ENCODE assay signal across 9 cellular contexts in genomic region chr3:152508705-152509104, GRCh38.
DNase-seq lines count a peak whose midpoint lies in the region; ATAC-seq and TF ChIP-seq lines count a peak whose summit lies in the region.
"Had no signal": no experiment of that assay in that cellular context is flagged by ENCODE, and none has a peak within 500 bp of the region (broad histone marks: within the 10 kb centered on the region; RNA-seq: fewer than 3 reads in every experiment).

No MANE protein-coding gene starts in this region.

- no peak overlapping the region for H3K4me3 ChIP-seq in retinal pigment epithelial cell (ENCODE audit: low read length)

- DNase-seq in NAMALWA (ENCODE audit: low spot score) = peak; percentile 58
- peak; percentile 35 to 52 for DNase-seq in erythroblast (lab: John Stamatoyannopoulos, UW)
- DNase-seq in retinal pigment epithelial cell (ENCODE audit: low read depth) = no peak
- no peak for DNase-seq in middle frontal gyrus (ENCODE audit: extremely low spot score, low spot score)
- DNase-seq in activated gamma-delta T cell (lab: John Stamatoyannopoulos, UW) = no peak
- DNase-seq: activated CD8-positive, alpha-beta memory T cell treated with anti-CD3 and anti-CD28 coated beads for 24 hours; IMR-90 had no signal

- no peak for TF ChIP-seq POLR2A in erythroblast (IDR thresholded peaks at IDR 0.05; ENCODE audit: low read length)

- ATAC-seq in HG02588 (IDR thresholded peaks at IDR 0.05; ENCODE audit: unreplicated experiment) = no peak

- TF ChIP-seq CTCF in GM12872 (IDR thresholded peaks at IDR 0.05; ENCODE audit: insufficient read depth, low read depth, low read length) = peak; percentile 43; the same call in 2 of the 3 replicates
- TF ChIP-seq CTCF in retinal pigment epithelial cell (conservative IDR thresholded peaks at IDR 0.05; ENCODE audit: low read depth, low read length) = peak; percentile 38

Comparison
In these comparisons a context has a peak if more than half of its experiments do, and no peak if none do; other contexts are left out.
1. DNase-seq: peak in NAMALWA (single experiment) and erythroblast (2 of 2); none in retinal pigment epithelial cell (single experiment), middle frontal gyrus (single experiment) and activated gamma-delta T cell (single experiment).